ENCODE assay signal across 1 cellular context in the genomic region with DNA sequence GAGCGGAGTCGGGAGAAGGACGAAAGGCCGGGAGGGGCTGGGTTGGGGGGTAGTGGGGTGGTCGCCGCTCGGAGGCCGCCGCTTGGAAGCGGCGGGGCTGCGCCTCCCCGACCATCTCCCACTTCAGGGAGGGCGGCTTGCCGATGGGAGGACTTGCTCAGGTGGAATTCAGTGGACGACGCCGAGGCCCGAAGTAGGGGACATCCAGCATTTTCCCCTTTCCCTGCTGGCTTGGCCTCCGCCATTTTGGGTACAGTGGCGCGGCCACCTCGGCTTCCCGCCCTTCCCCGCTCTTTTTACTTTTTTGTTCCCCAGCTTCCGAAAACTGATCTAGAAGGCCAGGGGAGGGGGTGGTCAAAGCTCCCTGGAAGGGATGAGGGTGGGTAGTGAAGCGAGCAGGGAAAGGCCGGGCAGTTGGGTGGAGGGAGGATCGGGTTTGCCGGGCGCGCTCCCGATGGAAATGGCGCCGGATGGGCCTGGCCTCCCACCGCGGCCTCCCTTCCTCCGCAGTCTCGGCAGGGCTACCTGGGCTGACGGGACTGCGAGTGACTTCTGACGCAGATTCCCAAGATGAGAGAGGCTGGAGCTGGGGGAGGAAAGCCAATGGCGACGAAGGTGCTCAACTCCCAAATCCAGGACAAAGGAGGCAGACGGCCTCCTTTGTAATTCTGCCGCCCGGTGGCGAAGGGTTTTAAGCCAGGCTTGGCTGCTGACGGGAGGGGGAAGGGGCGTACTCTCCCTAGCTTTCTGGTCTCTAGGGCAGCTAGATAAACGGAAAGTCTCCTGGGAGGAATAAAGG.
A peak's percentile ranks its signal among the peaks of the same experiment; 100 is the strongest.
TF ChIP-seq lines count a peak whose summit lies in the region.

A gene (minus strand): TSS at position 670 of the 799 bp plus-strand sequence. CDS start 26,084 bp downstream, outside the sequence.

TF ChIP-seq in K562, 482 proteins besides CTCF, POLR2A, EP300 and RAD21 (continued from another document and continues in another):
- TF ChIP-seq, protein P1, sequence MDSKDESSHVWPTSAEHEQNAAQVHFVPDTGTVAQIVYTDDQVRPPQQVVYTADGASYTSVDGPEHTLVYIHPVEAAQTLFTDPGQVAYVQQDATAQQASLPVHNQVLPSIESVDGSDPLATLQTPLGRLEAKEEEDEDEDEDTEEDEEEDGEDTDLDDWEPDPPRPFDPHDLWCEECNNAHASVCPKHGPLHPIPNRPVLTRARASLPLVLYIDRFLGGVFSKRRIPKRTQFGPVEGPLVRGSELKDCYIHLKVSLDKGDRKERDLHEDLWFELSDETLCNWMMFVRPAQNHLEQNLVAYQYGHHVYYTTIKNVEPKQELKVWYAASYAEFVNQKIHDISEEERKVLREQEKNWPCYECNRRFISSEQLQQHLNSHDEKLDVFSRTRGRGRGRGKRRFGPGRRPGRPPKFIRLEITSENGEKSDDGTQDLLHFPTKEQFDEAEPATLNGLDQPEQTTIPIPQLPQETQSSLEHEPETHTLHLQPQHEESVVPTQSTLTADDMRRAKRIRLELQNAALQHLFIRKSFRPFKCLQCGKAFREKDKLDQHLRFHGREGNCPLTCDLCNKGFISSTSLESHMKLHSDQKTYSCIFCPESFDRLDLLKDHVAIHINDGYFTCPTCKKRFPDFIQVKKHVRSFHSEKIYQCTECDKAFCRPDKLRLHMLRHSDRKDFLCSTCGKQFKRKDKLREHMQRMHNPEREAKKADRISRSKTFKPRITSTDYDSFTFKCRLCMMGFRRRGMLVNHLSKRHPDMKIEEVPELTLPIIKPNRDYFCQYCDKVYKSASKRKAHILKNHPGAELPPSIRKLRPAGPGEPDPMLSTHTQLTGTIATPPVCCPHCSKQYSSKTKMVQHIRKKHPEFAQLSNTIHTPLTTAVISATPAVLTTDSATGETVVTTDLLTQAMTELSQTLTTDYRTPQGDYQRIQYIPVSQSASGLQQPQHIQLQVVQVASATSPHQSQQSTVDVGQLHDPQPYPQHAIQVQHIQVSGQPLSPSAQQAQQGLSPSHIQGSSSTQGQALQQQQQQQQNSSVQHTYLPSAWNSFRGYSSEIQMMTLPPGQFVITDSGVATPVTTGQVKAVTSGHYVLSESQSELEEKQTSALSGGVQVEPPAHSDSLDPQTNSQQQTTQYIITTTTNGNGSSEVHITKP (IDR thresholded peaks at IDR 0.05; ENCODE audit: partially characterized antibody), result peak; percentile 16
- TF ChIP-seq STAT5B (CRISPR knock-in tag; IDR thresholded peaks at IDR 0.05) (no peak), POLR2B (IDR thresholded peaks at IDR 0.05; ENCODE audit: low read depth, partially characterized antibody) (peak; percentile 95), EZH2 (IDR thresholded peaks at IDR 0.05; ENCODE audit: borderline replicate concordance, low read depth, low read length) (no peak), THRAP3 (IDR thresholded peaks at IDR 0.05; ENCODE audit: borderline replicate concordance) (peak; percentile 85; the same call in 1 of the 2 replicates), NCOA6 (IDR thresholded peaks at IDR 0.05) (no peak), ZC3H11A (IDR thresholded peaks at IDR 0.05; ENCODE audit: low read depth, low read length) (no peak), ZNF324 (CRISPR knock-in tag; IDR thresholded peaks at IDR 0.05) (peak; percentile 42; the same call in 1 of the 2 replicates), ZZZ3 (IDR thresholded peaks at IDR 0.05) (no peak), RBM14 (IDR thresholded peaks at IDR 0.05; ENCODE audit: borderline replicate concordance, insufficient read depth, low read depth, low read length) (peak; percentile 58; the same call in 1 of the 2 replicates), SMC3 (conservative IDR thresholded peaks at IDR 0.05; ENCODE audit: insufficient read depth, low read depth, low read length) (peak; percentile 40; the same call in 1 of the 2 replicates), NEUROD1 (IDR thresholded peaks at IDR 0.05; ENCODE audit: borderline replicate concordance, low read depth, low read length, partially characterized antibody) (no peak), PHB2 (IDR thresholded peaks at IDR 0.05; ENCODE audit: low read depth) (no peak), PHB (CRISPR knock-in tag; IDR thresholded peaks at IDR 0.05) (peak; percentile 83; the same call in 1 of the 2 replicates), MTA2 (IDR thresholded peaks at IDR 0.05; ENCODE audit: low read depth) (no peak), NFXL1 (CRISPR knock-in tag; IDR thresholded peaks at IDR 0.05) (no peak), SMARCC2 (IDR thresholded peaks at IDR 0.05; ENCODE audit: low read depth) (no peak), BRD4 (IDR thresholded peaks at IDR 0.05) (no peak; the same call in 1 of the 2 replicates), SRSF9 (IDR thresholded peaks at IDR 0.05; ENCODE audit: borderline replicate concordance, low read depth, low read length) (no peak), FOXJ2 (tag; IDR thresholded peaks at IDR 0.05) (no peak), CC2D1A (IDR thresholded peaks at IDR 0.05) (peak; percentile 77), SMARCA5 (IDR thresholded peaks at IDR 0.05) (peak; percentile 80), HCFC1 (IDR thresholded peaks at IDR 0.05; ENCODE audit: low read depth, low read length) (no peak; the same call in 1 of the 2 replicates), KLF13 (tag; IDR thresholded peaks at IDR 0.05; ENCODE audit: borderline replicate concordance, low read depth) (peak; percentile 83), HNRNPH1 (optimal IDR thresholded peaks at IDR 0.05; ENCODE audit: low read depth, low read length) (no peak), ZSCAN29 (IDR thresholded peaks at IDR 0.05) (peak; percentile 73)
- TF ChIP-seq, protein P2, sequence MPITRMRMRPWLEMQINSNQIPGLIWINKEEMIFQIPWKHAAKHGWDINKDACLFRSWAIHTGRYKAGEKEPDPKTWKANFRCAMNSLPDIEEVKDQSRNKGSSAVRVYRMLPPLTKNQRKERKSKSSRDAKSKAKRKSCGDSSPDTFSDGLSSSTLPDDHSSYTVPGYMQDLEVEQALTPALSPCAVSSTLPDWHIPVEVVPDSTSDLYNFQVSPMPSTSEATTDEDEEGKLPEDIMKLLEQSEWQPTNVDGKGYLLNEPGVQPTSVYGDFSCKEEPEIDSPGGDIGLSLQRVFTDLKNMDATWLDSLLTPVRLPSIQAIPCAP (CRISPR knock-in tag; IDR thresholded peaks at IDR 0.05; ENCODE audit: borderline replicate concordance), result no peak; the same call in 1 of the 2 replicates
- TF ChIP-seq, protein P3, sequence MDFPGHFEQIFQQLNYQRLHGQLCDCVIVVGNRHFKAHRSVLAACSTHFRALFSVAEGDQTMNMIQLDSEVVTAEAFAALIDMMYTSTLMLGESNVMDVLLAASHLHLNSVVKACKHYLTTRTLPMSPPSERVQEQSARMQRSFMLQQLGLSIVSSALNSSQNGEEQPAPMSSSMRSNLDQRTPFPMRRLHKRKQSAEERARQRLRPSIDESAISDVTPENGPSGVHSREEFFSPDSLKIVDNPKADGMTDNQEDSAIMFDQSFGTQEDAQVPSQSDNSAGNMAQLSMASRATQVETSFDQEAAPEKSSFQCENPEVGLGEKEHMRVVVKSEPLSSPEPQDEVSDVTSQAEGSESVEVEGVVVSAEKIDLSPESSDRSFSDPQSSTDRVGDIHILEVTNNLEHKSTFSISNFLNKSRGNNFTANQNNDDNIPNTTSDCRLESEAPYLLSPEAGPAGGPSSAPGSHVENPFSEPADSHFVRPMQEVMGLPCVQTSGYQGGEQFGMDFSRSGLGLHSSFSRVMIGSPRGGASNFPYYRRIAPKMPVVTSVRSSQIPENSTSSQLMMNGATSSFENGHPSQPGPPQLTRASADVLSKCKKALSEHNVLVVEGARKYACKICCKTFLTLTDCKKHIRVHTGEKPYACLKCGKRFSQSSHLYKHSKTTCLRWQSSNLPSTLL (IDR thresholded peaks at IDR 0.05), result no peak
- TF ChIP-seq, protein P4, sequence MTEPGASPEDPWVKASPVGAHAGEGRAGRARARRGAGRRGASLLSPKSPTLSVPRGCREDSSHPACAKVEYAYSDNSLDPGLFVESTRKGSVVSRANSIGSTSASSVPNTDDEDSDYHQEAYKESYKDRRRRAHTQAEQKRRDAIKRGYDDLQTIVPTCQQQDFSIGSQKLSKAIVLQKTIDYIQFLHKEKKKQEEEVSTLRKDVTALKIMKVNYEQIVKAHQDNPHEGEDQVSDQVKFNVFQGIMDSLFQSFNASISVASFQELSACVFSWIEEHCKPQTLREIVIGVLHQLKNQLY (CRISPR knock-in tag; conservative IDR thresholded peaks at IDR 0.05), result 0 out of 4 replicates have a peak, but pooled peaks of 1 of the 2 experiments have one; percentile 63
- TF ChIP-seq, protein P5, sequence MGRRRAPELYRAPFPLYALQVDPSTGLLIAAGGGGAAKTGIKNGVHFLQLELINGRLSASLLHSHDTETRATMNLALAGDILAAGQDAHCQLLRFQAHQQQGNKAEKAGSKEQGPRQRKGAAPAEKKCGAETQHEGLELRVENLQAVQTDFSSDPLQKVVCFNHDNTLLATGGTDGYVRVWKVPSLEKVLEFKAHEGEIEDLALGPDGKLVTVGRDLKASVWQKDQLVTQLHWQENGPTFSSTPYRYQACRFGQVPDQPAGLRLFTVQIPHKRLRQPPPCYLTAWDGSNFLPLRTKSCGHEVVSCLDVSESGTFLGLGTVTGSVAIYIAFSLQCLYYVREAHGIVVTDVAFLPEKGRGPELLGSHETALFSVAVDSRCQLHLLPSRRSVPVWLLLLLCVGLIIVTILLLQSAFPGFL (CRISPR knock-in tag; IDR thresholded peaks at IDR 0.05), result no peak
- TF ChIP-seq, protein P6, sequence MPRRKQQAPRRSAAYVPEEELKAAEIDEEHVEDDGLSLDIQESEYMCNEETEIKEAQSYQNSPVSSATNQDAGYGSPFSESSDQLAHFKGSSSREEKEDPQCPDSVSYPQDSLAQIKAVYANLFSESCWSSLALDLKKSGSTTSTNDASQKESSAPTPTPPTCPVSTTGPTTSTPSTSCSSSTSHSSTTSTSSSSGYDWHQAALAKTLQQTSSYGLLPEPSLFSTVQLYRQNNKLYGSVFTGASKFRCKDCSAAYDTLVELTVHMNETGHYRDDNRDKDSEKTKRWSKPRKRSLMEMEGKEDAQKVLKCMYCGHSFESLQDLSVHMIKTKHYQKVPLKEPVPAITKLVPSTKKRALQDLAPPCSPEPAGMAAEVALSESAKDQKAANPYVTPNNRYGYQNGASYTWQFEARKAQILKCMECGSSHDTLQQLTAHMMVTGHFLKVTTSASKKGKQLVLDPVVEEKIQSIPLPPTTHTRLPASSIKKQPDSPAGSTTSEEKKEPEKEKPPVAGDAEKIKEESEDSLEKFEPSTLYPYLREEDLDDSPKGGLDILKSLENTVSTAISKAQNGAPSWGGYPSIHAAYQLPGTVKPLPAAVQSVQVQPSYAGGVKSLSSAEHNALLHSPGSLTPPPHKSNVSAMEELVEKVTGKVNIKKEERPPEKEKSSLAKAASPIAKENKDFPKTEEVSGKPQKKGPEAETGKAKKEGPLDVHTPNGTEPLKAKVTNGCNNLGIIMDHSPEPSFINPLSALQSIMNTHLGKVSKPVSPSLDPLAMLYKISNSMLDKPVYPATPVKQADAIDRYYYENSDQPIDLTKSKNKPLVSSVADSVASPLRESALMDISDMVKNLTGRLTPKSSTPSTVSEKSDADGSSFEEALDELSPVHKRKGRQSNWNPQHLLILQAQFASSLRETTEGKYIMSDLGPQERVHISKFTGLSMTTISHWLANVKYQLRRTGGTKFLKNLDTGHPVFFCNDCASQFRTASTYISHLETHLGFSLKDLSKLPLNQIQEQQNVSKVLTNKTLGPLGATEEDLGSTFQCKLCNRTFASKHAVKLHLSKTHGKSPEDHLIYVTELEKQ (CRISPR knock-in tag; IDR thresholded peaks at IDR 0.05), result no peak
- TF ChIP-seq, protein P7, sequence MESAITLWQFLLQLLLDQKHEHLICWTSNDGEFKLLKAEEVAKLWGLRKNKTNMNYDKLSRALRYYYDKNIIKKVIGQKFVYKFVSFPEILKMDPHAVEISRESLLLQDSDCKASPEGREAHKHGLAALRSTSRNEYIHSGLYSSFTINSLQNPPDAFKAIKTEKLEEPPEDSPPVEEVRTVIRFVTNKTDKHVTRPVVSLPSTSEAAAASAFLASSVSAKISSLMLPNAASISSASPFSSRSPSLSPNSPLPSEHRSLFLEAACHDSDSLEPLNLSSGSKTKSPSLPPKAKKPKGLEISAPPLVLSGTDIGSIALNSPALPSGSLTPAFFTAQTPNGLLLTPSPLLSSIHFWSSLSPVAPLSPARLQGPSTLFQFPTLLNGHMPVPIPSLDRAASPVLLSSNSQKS (CRISPR knock-in tag; IDR thresholded peaks at IDR 0.05), result peak; percentile 82; the same call in 1 of the 2 replicates
- TF ChIP-seq, protein P8, sequence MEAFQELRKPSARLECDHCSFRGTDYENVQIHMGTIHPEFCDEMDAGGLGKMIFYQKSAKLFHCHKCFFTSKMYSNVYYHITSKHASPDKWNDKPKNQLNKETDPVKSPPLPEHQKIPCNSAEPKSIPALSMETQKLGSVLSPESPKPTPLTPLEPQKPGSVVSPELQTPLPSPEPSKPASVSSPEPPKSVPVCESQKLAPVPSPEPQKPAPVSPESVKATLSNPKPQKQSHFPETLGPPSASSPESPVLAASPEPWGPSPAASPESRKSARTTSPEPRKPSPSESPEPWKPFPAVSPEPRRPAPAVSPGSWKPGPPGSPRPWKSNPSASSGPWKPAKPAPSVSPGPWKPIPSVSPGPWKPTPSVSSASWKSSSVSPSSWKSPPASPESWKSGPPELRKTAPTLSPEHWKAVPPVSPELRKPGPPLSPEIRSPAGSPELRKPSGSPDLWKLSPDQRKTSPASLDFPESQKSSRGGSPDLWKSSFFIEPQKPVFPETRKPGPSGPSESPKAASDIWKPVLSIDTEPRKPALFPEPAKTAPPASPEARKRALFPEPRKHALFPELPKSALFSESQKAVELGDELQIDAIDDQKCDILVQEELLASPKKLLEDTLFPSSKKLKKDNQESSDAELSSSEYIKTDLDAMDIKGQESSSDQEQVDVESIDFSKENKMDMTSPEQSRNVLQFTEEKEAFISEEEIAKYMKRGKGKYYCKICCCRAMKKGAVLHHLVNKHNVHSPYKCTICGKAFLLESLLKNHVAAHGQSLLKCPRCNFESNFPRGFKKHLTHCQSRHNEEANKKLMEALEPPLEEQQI (IDR thresholded peaks at IDR 0.05), result peak; percentile 86
- TF ChIP-seq, protein P9, sequence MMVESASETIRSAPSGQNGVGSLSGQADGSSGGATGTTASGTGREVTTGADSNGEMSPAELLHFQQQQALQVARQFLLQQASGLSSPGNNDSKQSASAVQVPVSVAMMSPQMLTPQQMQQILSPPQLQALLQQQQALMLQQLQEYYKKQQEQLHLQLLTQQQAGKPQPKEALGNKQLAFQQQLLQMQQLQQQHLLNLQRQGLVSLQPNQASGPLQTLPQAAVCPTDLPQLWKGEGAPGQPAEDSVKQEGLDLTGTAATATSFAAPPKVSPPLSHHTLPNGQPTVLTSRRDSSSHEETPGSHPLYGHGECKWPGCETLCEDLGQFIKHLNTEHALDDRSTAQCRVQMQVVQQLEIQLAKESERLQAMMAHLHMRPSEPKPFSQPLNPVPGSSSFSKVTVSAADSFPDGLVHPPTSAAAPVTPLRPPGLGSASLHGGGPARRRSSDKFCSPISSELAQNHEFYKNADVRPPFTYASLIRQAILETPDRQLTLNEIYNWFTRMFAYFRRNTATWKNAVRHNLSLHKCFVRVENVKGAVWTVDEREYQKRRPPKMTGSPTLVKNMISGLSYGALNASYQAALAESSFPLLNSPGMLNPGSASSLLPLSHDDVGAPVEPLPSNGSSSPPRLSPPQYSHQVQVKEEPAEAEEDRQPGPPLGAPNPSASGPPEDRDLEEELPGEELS (CRISPR knock-in tag; IDR thresholded peaks at IDR 0.05; ENCODE audit: borderline replicate concordance), result no peak
